In the genomic region with DNA sequence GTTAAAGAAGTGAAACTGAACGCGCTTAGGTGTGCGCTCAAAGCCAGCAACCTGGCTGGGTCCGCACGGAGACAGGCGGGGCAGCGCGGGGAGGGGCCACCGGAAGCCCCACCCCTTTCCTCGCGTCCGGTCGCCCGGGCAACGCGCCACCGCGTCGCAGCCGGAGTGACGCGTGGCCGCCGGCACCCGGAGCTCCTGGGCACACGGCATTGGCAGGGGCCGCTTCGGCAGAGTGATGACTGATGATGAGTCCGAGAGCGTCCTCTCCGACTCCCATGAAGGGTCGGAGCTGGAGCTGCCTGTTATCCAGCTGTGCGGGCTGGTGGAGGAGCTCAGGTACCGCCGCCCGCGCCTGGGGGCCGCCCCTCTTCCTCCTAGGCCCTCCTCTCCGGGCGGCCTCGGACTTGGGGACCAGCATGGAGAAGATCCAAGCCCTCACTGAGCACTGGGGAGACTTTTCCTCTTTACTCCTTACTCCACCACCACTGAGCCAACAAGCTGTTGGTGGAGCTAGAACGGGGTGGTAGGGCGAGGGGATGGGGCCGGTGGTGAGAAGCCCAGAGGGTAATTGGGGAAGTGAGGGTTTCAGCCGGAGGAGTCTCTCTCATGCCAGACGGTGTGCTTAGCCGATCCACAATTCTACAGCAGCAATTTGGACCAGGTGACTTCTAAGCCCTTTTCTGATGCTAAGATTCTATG, we compare ENCODE assay signal across 8 cellular contexts. TPM values are rescaled to one million over a fixed set of nuclear protein-coding genes. Genes with fewer than 3 reads are reported as not detected.
A peak's percentile ranks its signal among the peaks of the same experiment; 100 is the strongest.
DNase-seq lines count a peak whose midpoint lies in the region; ATAC-seq lines count a peak whose summit lies in the region.

No MANE protein-coding gene starts in this region.

- no peak overlapping the region for H3K23ac ChIP-seq in mesenchymal stem cell (ENCODE audit: low read length in 2 of 2)

- H3K9me3 ChIP-seq in BLaER1 = no peaks in the 10 kb centered on the region
- H3K9me3 ChIP-seq in mesenchymal stem cell (ENCODE audit: control insufficient read depth, low read length) = no peaks in the 10 kb centered on the region

- no peak overlapping the region for H2BK5ac ChIP-seq in mesenchymal stem cell (ENCODE audit: low read depth, low read length, poor library complexity, severe bottlenecking)

- H4K8ac ChIP-seq in mesenchymal stem cell (ENCODE audit: low read length) = peak overlapping the region; percentile 41

- no peaks in the 10 kb centered on the region for H3K9me3 Mint-ChIP-seq in activated CD4-positive, alpha-beta memory T cell treated with anti-CD3 and anti-CD28 coated beads, Interleukin-2, amount 10 ng/mL, durations not matched to agents 7 days and 5 days

- no peaks in the 10 kb centered on the region for H3K27me3 Mint-ChIP-seq in activated CD4-positive, alpha-beta memory T cell treated with anti-CD3 and anti-CD28 coated beads, Interleukin-2, amount 10 ng/mL, durations not matched to agents 7 days and 5 days

- H3K9ac ChIP-seq in BLaER1 (peak overlapping the region; percentile 73), mesenchymal stem cell (ENCODE audit: low read length) (peak overlapping the region; percentile 93)

- H3K4me2 ChIP-seq in BLaER1 = peak overlapping the region; percentile 88
- peak overlapping the region; percentile 78 for H3K4me2 ChIP-seq in mesenchymal stem cell (ENCODE audit: low read length, poor library complexity, severe bottlenecking)

- H3K27ac ChIP-seq in BLaER1 (no peak overlapping the region), mesenchymal stem cell (ENCODE audit: low read length, poor library complexity, severe bottlenecking) (no peak overlapping the region)

- no peak overlapping the region for H3K14ac ChIP-seq in mesenchymal stem cell (ENCODE audit: low read length in 2 of 2)

- no peak overlapping the region for H4K91ac ChIP-seq in mesenchymal stem cell (ENCODE audit: low read length)

- peak overlapping the region; percentile 74 for H3K4me3 Mint-ChIP-seq in activated CD4-positive, alpha-beta memory T cell treated with anti-CD3 and anti-CD28 coated beads, Interleukin-2, amount 10 ng/mL, durations not matched to agents 7 days and 5 days

- H2AFZ ChIP-seq in mesenchymal stem cell (ENCODE audit: low read depth, low read length) = peak overlapping the region; percentile 98

- H3K4me3 ChIP-seq in BLaER1 (peak overlapping the region; percentile 81), mesenchymal stem cell (ENCODE audit: insufficient read depth in 1 of 2, low read depth in 1 of 2, low read length in 2 of 2) (peak overlapping the region; percentile 68 to 91)

- POLR2A ChIA-PET in activated CD4-positive, alpha-beta memory T cell treated with anti-CD3 and anti-CD28 coated beads, Interleukin-2, amount 10 ng/mL, durations not matched to agents 7 days and 5 days (lab: Charles Lee) = interaction anchor here (1.1 to 1.6 kb wide), 4 partner anchors 55 to 435 kb away, joined by 3 to 7 read pairs (median 4); a partner anchor contains a TSS

- no peaks in the 10 kb centered on the region for H3K79me1 ChIP-seq in mesenchymal stem cell (replicated peaks; ENCODE audit: low read length, poor library complexity, severe bottlenecking)

- 2% methylated on average over 40 of the region's 47 CpGs for WGBS in mesenchymal stem cell

- CTCF ChIA-PET in activated CD4-positive, alpha-beta memory T cell treated with anti-CD3 and anti-CD28 coated beads, Interleukin-2, amount 10 ng/mL, durations not matched to agents 7 days and 5 days (lab: Charles Lee) = interaction anchor here (1.3 kb wide), 1 partner anchor 86 kb away, joined by 5 read pairs; no protein-coding TSS in a partner anchor

- DNase-seq in NCI-H69 (lab: John Stamatoyannopoulos, UW) (peak; percentile 79), mesenchymal stem cell (peak; percentile 82)
- peak; percentile 88 for DNase-seq in activated CD4-positive, alpha-beta memory T cell treated with anti-CD3 and anti-CD28 coated beads, Interleukin-2, amount 10 ng/mL, durations not matched to agents 7 days and 5 days
- DNase-seq in effector CD8-positive, alpha-beta T cell (lab: John Stamatoyannopoulos, UW) = peak; percentile 74
- peak; percentile 66 for DNase-seq in stimulated activated CD8-positive, alpha-beta memory T cell treated with anti-CD3 and anti-CD28 coated beads, Interleukin-12 subunit alpha, Interleukin-12 subunit beta, amount 100 ng/mL, for 1 hour (ENCODE audit: low read depth)

- H3K36me3 Mint-ChIP-seq in activated CD4-positive, alpha-beta memory T cell treated with anti-CD3 and anti-CD28 coated beads, Interleukin-2, amount 10 ng/mL, durations not matched to agents 7 days and 5 days (ENCODE audit: low read depth) = no peaks in the 10 kb centered on the region

- no peak overlapping the region for H3K27ac Mint-ChIP-seq in activated CD4-positive, alpha-beta memory T cell treated with anti-CD3 and anti-CD28 coated beads, Interleukin-2, amount 10 ng/mL, durations not matched to agents 7 days and 5 days

- H3K36me3 ChIP-seq in BLaER1 = no peaks in the 10 kb centered on the region
- no peaks in the 10 kb centered on the region for H3K36me3 ChIP-seq in mesenchymal stem cell (ENCODE audit: control insufficient read depth in 1 of 2, insufficient read depth in 2 of 2, low read depth in 1 of 2, low read length in 2 of 2)

- no peaks in the 10 kb centered on the region for H4K20me1 ChIP-seq in BLaER1

- H3K4me1 ChIP-seq in BLaER1 = peaks cover 14% of the 10 kb centered on the region
- H3K4me1 ChIP-seq in mesenchymal stem cell (ENCODE audit: control insufficient read depth, insufficient read depth, low read depth, low read length) = peaks cover 10% of the 10 kb centered on the region

- no peak overlapping the region for H3K4ac ChIP-seq in mesenchymal stem cell (ENCODE audit: low read depth in 1 of 2, low read length in 2 of 2)

- H3K18ac ChIP-seq in mesenchymal stem cell (ENCODE audit: low read depth in 1 of 2, low read length in 2 of 2) = peak overlapping the region in 1 of 2 experiments; percentile 46

- H2BK120ac ChIP-seq in mesenchymal stem cell (ENCODE audit: low read depth, low read length) = no peak overlapping the region

- H2BK15ac ChIP-seq in mesenchymal stem cell (ENCODE audit: low read depth, poor library complexity, severe bottlenecking) = no peak overlapping the region

- H2AK5ac ChIP-seq in mesenchymal stem cell (ENCODE audit: low read length, severe bottlenecking) = no peak overlapping the region

- ATAC-seq in GM19043 (IDR thresholded peaks at IDR 0.05; ENCODE audit: low read depth, unreplicated experiment) (peak; percentile 70), HG03280 (IDR thresholded peaks at IDR 0.05; ENCODE audit: unreplicated experiment) (peak; percentile 84)

- no peaks in the 10 kb centered on the region for H3K27me3 ChIP-seq in BLaER1
- H3K27me3 ChIP-seq in mesenchymal stem cell (ENCODE audit: control insufficient read depth in 1 of 2, insufficient read depth in 1 of 2, low read length in 2 of 2) = peaks cover 5 to 11% of the 10 kb centered on the region in 2 experiments

- H2BK12ac ChIP-seq in mesenchymal stem cell (ENCODE audit: low read length in 2 of 2) = no peak overlapping the region

- H3K4me1 Mint-ChIP-seq in activated CD4-positive, alpha-beta memory T cell treated with anti-CD3 and anti-CD28 coated beads, Interleukin-2, amount 10 ng/mL, durations not matched to agents 7 days and 5 days = peaks cover 15% of the 10 kb centered on the region

RNA-seq across cellular contexts. Expression of a gene that starts 44.9 kb away (rescaled TPM):
- not detected for total RNA-seq in activated CD4-positive, alpha-beta memory T cell treated with anti-CD3 and anti-CD28 coated beads, Interleukin-2, amount 10 ng/mL, durations not matched to agents 7 days and 5 days
- not detected for polyA plus RNA-seq in mesenchymal stem cell (2013, experiment 1 of 2)
- polyA plus RNA-seq in mesenchymal stem cell (2013, experiment 2 of 2) = not detected

RNA-seq across cellular contexts. Expression of a gene that starts 52.0 kb away (rescaled TPM):
- 10 to 100 TPM; 67.5 to 67.9 TPM for total RNA-seq in activated CD4-positive, alpha-beta memory T cell treated with anti-CD3 and anti-CD28 coated beads, Interleukin-2, amount 10 ng/mL, durations not matched to agents 7 days and 5 days
- polyA plus RNA-seq in mesenchymal stem cell (2013, experiment 1 of 2) = 47.4 TPM
- polyA plus RNA-seq in mesenchymal stem cell (2013, experiment 2 of 2) = 45.7 TPM
